29 cellular contexts compared by ENCODE assay signal in the genomic region with DNA sequence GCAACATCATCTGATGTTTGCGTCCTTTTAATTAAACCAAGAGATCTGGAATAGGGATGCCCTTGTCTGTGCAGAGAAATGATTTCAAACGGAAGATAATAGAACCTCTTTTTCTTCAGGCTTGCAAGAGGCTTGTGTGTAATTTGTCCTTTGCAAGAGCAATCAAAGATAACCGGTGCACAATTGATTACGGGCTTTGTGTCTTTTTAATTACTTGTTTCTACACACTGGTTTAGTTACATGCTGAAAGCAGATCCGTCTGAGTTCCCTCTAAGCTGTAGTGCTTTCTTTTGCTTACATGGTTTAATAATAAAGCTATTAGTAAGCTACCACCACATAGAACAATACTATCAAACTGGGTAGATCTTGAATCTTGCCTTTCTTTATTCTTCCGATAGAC.
A peak's percentile ranks its signal among the peaks of the same experiment; 100 is the strongest.
DNase-seq lines count a peak whose midpoint lies in the region; ATAC-seq, FAIRE-seq and TF ChIP-seq lines count a peak whose summit lies in the region.
"Had no signal": no experiment of that assay in that cellular context is flagged by ENCODE, and none has a peak within 500 bp of the region (broad histone marks: within the 10 kb centered on the region; RNA-seq: fewer than 3 reads in every experiment).

No MANE protein-coding gene starts in this region.

- H3K27me3 ChIP-seq in SJCRH30, result no peaks in the 10 kb centered on the region
- H3K27me3 ChIP-seq in neuronal stem cell (ENCODE audit: control insufficient read depth in 3 of 3, insufficient read depth in 3 of 3, low read depth in 1 of 3, low read length in 3 of 3), result no peaks in the 10 kb centered on the region
- H3K27me3 ChIP-seq in prostate gland (replicated peaks; ENCODE audit: insufficient read depth), result no peaks in the 10 kb centered on the region
- no peaks in the 10 kb centered on the region for H3K27me3 ChIP-seq in Caco-2 (replicated peaks; ENCODE audit: control insufficient read depth, insufficient read depth, low read length)
- H3K27me3 ChIP-seq: pancreas had no signal

- no peak overlapping the region for H3K27ac Mint-ChIP-seq in Caco-2 (ENCODE audit: unreplicated experiment)
- H3K27ac Mint-ChIP-seq: activated B cell treated with CpG ODN at 0.5 μM for 24 hours; activated naive CD8-positive, alpha-beta T cell treated with anti-CD3 and anti-CD28 coated beads for 36 hours; CD4-positive, alpha-beta T cell; T-cell had no signal

- H3K36me3 ChIP-seq in SJCRH30 (no peaks in the 10 kb centered on the region), neuronal stem cell (replicated peaks in 1 of 2; ENCODE audit: control insufficient read depth in 2 of 2, insufficient read depth in 2 of 2, low read length in 2 of 2) (no peaks in the 10 kb centered on the region), prostate gland (no peaks in the 10 kb centered on the region), Caco-2 (ENCODE audit: control insufficient read depth, insufficient read depth, low read length) (no peaks in the 10 kb centered on the region)
- H3K36me3 ChIP-seq: left ventricle myocardium inferior, pancreas had no signal

- no peak overlapping the region for H3K4ac ChIP-seq in neuronal stem cell (ENCODE audit: low read length)

- no peak overlapping the region for H4K8ac ChIP-seq in neuronal stem cell (ENCODE audit: low read depth, low read length)

- H3K27ac ChIP-seq in SJCRH30 (peak overlapping the region; percentile 35; the same call in 1 of the 2 replicates), neuronal stem cell (replicated peaks; ENCODE audit: low read length) (no peak overlapping the region), prostate gland (no peak overlapping the region)
- H3K27ac ChIP-seq: epithelial cell of prostate, left ventricle myocardium inferior, pancreas had no signal

- H4K91ac ChIP-seq in neuronal stem cell (ENCODE audit: low read depth, low read length, poor library complexity), result no peak overlapping the region

- H3K4me1 Mint-ChIP-seq in Caco-2 (ENCODE audit: low read depth, unreplicated experiment), result no peaks in the 10 kb centered on the region
- H3K4me1 Mint-ChIP-seq: activated B cell treated with CpG ODN at 0.5 μM for 24 hours; activated naive CD8-positive, alpha-beta T cell treated with anti-CD3 and anti-CD28 coated beads for 36 hours; naive thymus-derived CD4-positive, alpha-beta T cell; T-cell had no signal

- WGBS in neuronal stem cell (ENCODE audit: extremely low coverage in 2 of 2, insufficient read length in 2 of 2, insufficient replicate concordance in 1 of 2), 2 donors, result no CpG with 5 or more reads among the region's 6 CpGs
- 34% methylated on average over 6 of the region's 6 CpGs for WGBS in prostate gland

- H2AFZ ChIP-seq in neuronal stem cell (ENCODE audit: low read length), result peak overlapping the region; percentile 59

- TF ChIP-seq POLR2A in prostate gland (IDR thresholded peaks at IDR 0.05) (no peak), GM12891 (IDR thresholded peaks at IDR 0.05; ENCODE audit: low read depth, low read length) (no peak)

- ATAC-seq in HG02759 (IDR thresholded peaks at IDR 0.05; ENCODE audit: unreplicated experiment), result no peak
- ATAC-seq: naive thymus-derived CD4-positive, alpha-beta T cell; T-cell had no signal

- FAIRE-seq in GM12891 (lab: Jason Lieb, UNC), result no peak
- FAIRE-seq: bronchial epithelial cell, islet of Langerhans, pancreas, RCC 7860 had no signal

- no peak overlapping the region for H2BK15ac ChIP-seq in neuronal stem cell (ENCODE audit: low read length)

- no peak overlapping the region for H3K14ac ChIP-seq in neuronal stem cell (ENCODE audit: low read length)

- no peak overlapping the region for H3K18ac ChIP-seq in neuronal stem cell (ENCODE audit: low read length)

- intact Hi-C loops in prostate gland (cut with DNase I) (no loop called here), Caco-2 (cut with micrococcal nuclease; ENCODE audit: unreplicated experiment) (no loop called here)

- H3K4me3 ChIP-seq in SJCRH30 (no peak overlapping the region), neuronal stem cell (ENCODE audit: low read length in 2 of 2) (no peak overlapping the region), prostate gland (no peak overlapping the region), Caco-2 (ENCODE audit: low read depth, low read length) (no peak overlapping the region)
- H3K4me3 ChIP-seq: left ventricle myocardium inferior, pancreas had no signal

- no peak overlapping the region for H2BK120ac ChIP-seq in neuronal stem cell (ENCODE audit: low read depth, low read length)

- DNase-seq in COLO829 (ENCODE audit: low spot score) (peak; percentile 4), SJCRH30 (no peak), left kidney (ENCODE audit: low read depth, low spot score) (peak; percentile 49), neuronal stem cell (ENCODE audit: low spot score) (no peak), prostate gland (ENCODE audit: low spot score) (no peak), Caco-2 (no peak), GM12891 (ENCODE audit: insufficient read length, low spot score) (no peak)
- DNase-seq: activated B cell treated with CpG ODN at 0.5 μM for 24 hours; activated CD4-positive, alpha-beta T cell treated with anti-CD3 and anti-CD28 coated beads, Interleukin-2, amount 50 U/mL, for 1 hour; activated effector memory CD4-positive, alpha-beta T cell treated with anti-CD3 and anti-CD28 coated beads, Interleukin-2, amount 50 U/mL, for 16 hours; activated naive CD8-positive, alpha-beta T cell treated with anti-CD3 and anti-CD28 coated beads for 36 hours; activated T-cell treated with anti-CD3 and anti-CD28 coated beads, Interleukin-2, amount 50 U/mL, for 1 hour; CD4-positive, alpha-beta T cell; DMS 273 treated with DMSO at 0.1 percent for 48 hours; KG1; left ventricle myocardium inferior; naive thymus-derived CD4-positive, alpha-beta T cell; NCI-H187; NCI-H774; right cardiac atrium; stimulated activated CD4-positive, alpha-beta T cell treated with anti-CD3 and anti-CD28 coated beads, Interleukin-2, amount 100 ng/mL, for 48 hours; T-cell; trophoblast cell had no signal

- no peaks in the 10 kb centered on the region for H3K79me1 ChIP-seq in neuronal stem cell (ENCODE audit: low read depth, low read length)

- H2BK5ac ChIP-seq in neuronal stem cell (ENCODE audit: low read length), result no peak overlapping the region

- CTCF ChIA-PET in Caco-2 (lab: Charles Lee), result no interaction called here

- H3K4me1 ChIP-seq in SJCRH30, result peaks cover 13% of the 10 kb centered on the region
- peaks cover 7 to 45% of the 10 kb centered on the region in 2 donors for H3K4me1 ChIP-seq in neuronal stem cell (ENCODE audit: control insufficient read depth in 2 of 2, insufficient read depth in 1 of 2, low read depth in 1 of 2, low read length in 2 of 2)
- no peaks in the 10 kb centered on the region for H3K4me1 ChIP-seq in prostate gland (replicated peaks)
- no peaks in the 10 kb centered on the region for H3K4me1 ChIP-seq in Caco-2
- H3K4me1 ChIP-seq: left ventricle myocardium inferior had no signal

- no peak overlapping the region for H3K4me2 ChIP-seq in neuronal stem cell (ENCODE audit: insufficient read depth, low read length, poor library complexity, severe bottlenecking)

- H3K23ac ChIP-seq in neuronal stem cell (ENCODE audit: low read depth, low read length, poor library complexity), result no peak overlapping the region

- H3K4me3 Mint-ChIP-seq in Caco-2 (ENCODE audit: unreplicated experiment), result no peak overlapping the region
- H3K4me3 Mint-ChIP-seq: activated B cell treated with CpG ODN at 0.5 μM for 24 hours; activated naive CD8-positive, alpha-beta T cell treated with anti-CD3 and anti-CD28 coated beads for 36 hours; CD4-positive, alpha-beta T cell; naive thymus-derived CD4-positive, alpha-beta T cell; T-cell had no signal

- POLR2A ChIA-PET in Caco-2 (lab: Charles Lee), result no interaction called here

- H2BK12ac ChIP-seq in neuronal stem cell (ENCODE audit: low read length), result no peak overlapping the region

- H3K9ac ChIP-seq in neuronal stem cell (ENCODE audit: low read depth, low read length, poor library complexity), result no peak overlapping the region

- H3K9me3 ChIP-seq in SJCRH30 (replicated peaks) (no peaks in the 10 kb centered on the region), neuronal stem cell (replicated peaks in 1 of 2; ENCODE audit: control insufficient read depth in 2 of 2, insufficient read depth in 1 of 2, low read depth in 1 of 2, low read length in 2 of 2) (peaks cover 0 to 4% of the 10 kb centered on the region in 2 donors), prostate gland (no peaks in the 10 kb centered on the region), Caco-2 (no peaks in the 10 kb centered on the region)
- H3K9me3 ChIP-seq: left ventricle myocardium inferior, pancreas had no signal

- no peak overlapping the region for H2AK5ac ChIP-seq in neuronal stem cell (ENCODE audit: low read depth, low read length)

- no TSS peak for BruUV-seq in Caco-2 (replicated peaks; lab: Mats Ljungman, UMichigan)

- no peaks in the 10 kb centered on the region for H3K36me3 Mint-ChIP-seq in Caco-2 (ENCODE audit: insufficient read depth, unreplicated experiment)
- H3K36me3 Mint-ChIP-seq: activated naive CD8-positive, alpha-beta T cell treated with anti-CD3 and anti-CD28 coated beads for 36 hours; T-cell had no signal

- H3K9me3 Mint-ChIP-seq in Caco-2 (ENCODE audit: unreplicated experiment), result peaks cover 6% of the 10 kb centered on the region
- H3K9me3 Mint-ChIP-seq: activated naive CD8-positive, alpha-beta T cell treated with anti-CD3 and anti-CD28 coated beads for 36 hours; CD4-positive, alpha-beta T cell; T-cell had no signal

- TF ChIP-seq CTCF in prostate gland (IDR thresholded peaks at IDR 0.05) (no peak), Caco-2 (IDR thresholded peaks at IDR 0.05; ENCODE audit: insufficient read depth in 1 of 2, low read depth in 1 of 2, low read length in 1 of 2, severe bottlenecking in 1 of 2, unreplicated experiment in 1 of 2) (no peak)

- no peaks in the 10 kb centered on the region for H3K27me3 Mint-ChIP-seq in Caco-2 (ENCODE audit: insufficient read depth, unreplicated experiment)
- H3K27me3 Mint-ChIP-seq: activated B cell treated with CpG ODN at 0.5 μM for 24 hours; activated naive CD8-positive, alpha-beta T cell treated with anti-CD3 and anti-CD28 coated beads for 36 hours; T-cell had no signal

TF ChIP-seq in GM12891, 5 proteins besides CTCF, POLR2A, EP300 and RAD21:
- TF ChIP-seq PAX5 (IDR thresholded peaks at IDR 0.05; ENCODE audit: insufficient read depth, low read length, severe bottlenecking), result no peak
- no peak for TF ChIP-seq TAF1 (IDR thresholded peaks at IDR 0.05; ENCODE audit: low read depth, low read length)
- no peak for TF ChIP-seq POU2F2 (IDR thresholded peaks at IDR 0.05; ENCODE audit: low read depth, low read length)
- TF ChIP-seq SPI1 (IDR thresholded peaks at IDR 0.05; ENCODE audit: low read depth, low read length), result no peak
- no peak for TF ChIP-seq POLR2AphosphoS5 (IDR thresholded peaks at IDR 0.05; ENCODE audit: low read depth, low read length)

Comparison
In these comparisons a context has a peak if more than half of its experiments do, and no peak if none do; other contexts are left out.
1. DNase-seq: peak in COLO829 (single experiment) and left kidney (single experiment); none in SJCRH30 (0 of 2), neuronal stem cell (single experiment), prostate gland (single experiment), Caco-2 (0 of 2) and GM12891 (single experiment).